17 cellular contexts compared by ENCODE assay signal in the genomic region with DNA sequence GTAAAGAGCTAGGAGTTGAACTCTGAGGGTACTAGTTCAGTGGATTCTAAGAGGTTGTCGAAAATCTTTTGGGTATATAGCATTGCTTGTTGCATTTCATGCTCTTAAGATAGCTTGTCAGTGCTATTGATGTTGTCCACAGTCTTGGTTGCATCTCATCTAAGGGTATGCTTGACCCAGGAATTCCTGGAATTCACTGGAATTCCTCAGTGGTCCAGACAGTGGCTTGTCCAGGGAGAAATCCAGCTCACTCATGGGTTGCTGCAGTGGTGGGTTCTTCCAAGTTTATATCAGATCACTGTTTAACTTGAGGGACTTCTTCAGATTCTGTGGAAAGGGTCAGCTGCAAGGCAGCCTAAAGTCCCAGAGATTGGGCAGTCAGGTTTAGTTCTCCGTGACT. TPM values are rescaled to one million over a fixed set of nuclear protein-coding genes. Genes with fewer than 3 reads are reported as not detected.
DNase-seq lines count a peak whose midpoint lies in the region; ATAC-seq, FAIRE-seq and TF ChIP-seq lines count a peak whose summit lies in the region.
"Had no signal": no experiment of that assay in that cellular context is flagged by ENCODE, and none has a peak within 500 bp of the region (broad histone marks: within the 10 kb centered on the region; RNA-seq: fewer than 3 reads in every experiment).

No MANE protein-coding gene starts in this region.

- no peak overlapping the region for H3K14ac ChIP-seq in H1 (ENCODE audit: insufficient read length)
- no peak overlapping the region for H3K14ac ChIP-seq in neuronal stem cell (ENCODE audit: low read length)

- H4K5ac ChIP-seq in H1 (ENCODE audit: insufficient read length, low read depth, low read length), result no peak overlapping the region

- no peak overlapping the region for H3K9ac ChIP-seq in H1 (replicated peaks in 1 of 4; ENCODE audit: extremely low read depth in 1 of 4, low read depth in 3 of 4, low read length in 3 of 4)
- H3K9ac ChIP-seq in neuronal stem cell (ENCODE audit: low read depth, low read length, poor library complexity), result no peak overlapping the region

- H3K27ac ChIP-seq in GM23338 (ENCODE audit: low read depth), result no peak overlapping the region
- no peak overlapping the region for H3K27ac ChIP-seq in H1 (ENCODE audit: low read depth, low read length)
- no peak overlapping the region for H3K27ac ChIP-seq in neuronal stem cell (replicated peaks; ENCODE audit: low read length)

- no peak for TF ChIP-seq RAD21 in H1 (IDR thresholded peaks at IDR 0.05 in 1 of 2, conservative IDR thresholded peaks at IDR 0.05 in 1 of 2; ENCODE audit: low read depth in 2 of 2, low read length in 2 of 2)

- TF ChIP-seq POLR2A in H1 (IDR thresholded peaks at IDR 0.05; ENCODE audit: control extremely low read depth in 1 of 2, low read depth in 2 of 2, low read length in 2 of 2), result no peak

- TF ChIP-seq CTCF in GM23338 (conservative IDR thresholded peaks at IDR 0.05; ENCODE audit: low read depth in 2 of 2) (no peak), H1 (IDR thresholded peaks at IDR 0.05; ENCODE audit: control extremely low read depth in 1 of 3, insufficient read depth in 1 of 3, low read depth in 1 of 3, low read length in 3 of 3) (no peak), BE2C (IDR thresholded peaks at IDR 0.05; ENCODE audit: low read depth, low read length) (no peak)

- no peaks in the 10 kb centered on the region for H3F3A ChIP-seq in GM23338 (replicated peaks; ENCODE audit: low read depth)

- CTCF ChIA-PET in H1 (lab: Charles Lee; ENCODE audit: partially characterized antibody), result interaction anchor here (1.1 kb wide), 1 partner anchor 14 kb away, joined by 3 read pairs; no protein-coding TSS in a partner anchor

- intact Hi-C loops in left ventricle myocardium superior (cut with micrococcal nuclease), result no loop called here

- peak; percentile 65 for ATAC-seq in GM23338
- no peak for ATAC-seq in HG02852 (IDR thresholded peaks at IDR 0.05; ENCODE audit: unreplicated experiment)
- ATAC-seq in stimulated activated memory B cell treated with anti-CD40 and anti-IgM and Interleukin-4, amounts not matched to agents 10 μg/mL and 1 μg/mL and 100 μg/mL, for 72 hours, result no peak
- ATAC-seq in left ventricle myocardium superior, result no peak
- ATAC-seq: CD8-positive, alpha-beta T cell had no signal

- H3K4me3 ChIP-seq in GM23338 (no peak overlapping the region), H1 (ENCODE audit: extremely low read depth in 1 of 4, insufficient read depth in 2 of 4, low read depth in 3 of 4, low read length in 4 of 4) (no peak overlapping the region), neuronal stem cell (ENCODE audit: low read length in 2 of 2) (no peak overlapping the region), BE2C (ENCODE audit: low read depth, low read length) (no peak overlapping the region)

- no peaks in the 10 kb centered on the region for H3K23me2 ChIP-seq in H1 (ENCODE audit: low read depth, low read length)

- H3K36me3 Mint-ChIP-seq in GM23338 (ENCODE audit: low read depth), result no peaks in the 10 kb centered on the region
- H3K36me3 Mint-ChIP-seq in stimulated activated memory B cell treated with anti-CD40 and anti-IgM and Interleukin-4, amounts not matched to agents 10 μg/mL and 1 μg/mL and 100 μg/mL, for 72 hours, result no peaks in the 10 kb centered on the region
- H3K36me3 Mint-ChIP-seq: CD14-positive monocyte; CD8-positive, alpha-beta T cell; IgD-negative memory B cell had no signal

- no peak for TF ChIP-seq EP300 in H1 (IDR thresholded peaks at IDR 0.05; ENCODE audit: borderline replicate concordance in 1 of 2, low read depth in 2 of 2, low read length in 2 of 2)

- 89% methylated on average over 2 of the region's 2 CpGs; no CpG with 5 or more reads in 1 of the 2 experiments for WGBS in H1 (ENCODE audit: extremely low coverage in 1 of 2, insufficient coverage in 1 of 2, insufficient read length in 1 of 2, insufficient replicate concordance in 2 of 2, low coverage in 1 of 2, low lambda C conversion rate in 2 of 2, missing lambda C conversion rate in 1 of 2), 2 experiments
- WGBS in neuronal stem cell (ENCODE audit: extremely low coverage in 2 of 2, insufficient read length in 2 of 2, insufficient replicate concordance in 1 of 2), 2 donors, result no CpG with 5 or more reads among the region's 2 CpGs

- no peak overlapping the region for H3K4me2 ChIP-seq in GM23338
- H3K4me2 ChIP-seq in H1 (ENCODE audit: insufficient read depth in 1 of 2, low read depth in 2 of 2, low read length in 2 of 2), result no peak overlapping the region
- H3K4me2 ChIP-seq in neuronal stem cell (ENCODE audit: insufficient read depth, low read length, poor library complexity, severe bottlenecking), result no peak overlapping the region

- H4K20me1 ChIP-seq in GM23338 (replicated peaks; ENCODE audit: insufficient read depth), result no peaks in the 10 kb centered on the region
- H4K20me1 ChIP-seq in H1 (replicated peaks in 1 of 2; ENCODE audit: control insufficient read depth in 1 of 2, insufficient read depth in 2 of 2, low read length in 2 of 2), result no peaks in the 10 kb centered on the region

- peak overlapping the region; percentile 82 for H3K27ac Mint-ChIP-seq in GM23338
- no peak overlapping the region for H3K27ac Mint-ChIP-seq in stimulated activated memory B cell treated with anti-CD40 and anti-IgM and Interleukin-4, amounts not matched to agents 10 μg/mL and 1 μg/mL and 100 μg/mL, for 72 hours
- H3K27ac Mint-ChIP-seq: CD14-positive monocyte; CD8-positive, alpha-beta T cell had no signal

- no peak overlapping the region for H2AFZ ChIP-seq in GM23338
- H2AFZ ChIP-seq in H1 (ENCODE audit: low read length), result no peak overlapping the region
- no peak overlapping the region for H2AFZ ChIP-seq in neuronal stem cell (ENCODE audit: low read length)

- no peak overlapping the region for H3K4me3 Mint-ChIP-seq in GM23338
- H3K4me3 Mint-ChIP-seq in stimulated activated memory B cell treated with anti-CD40 and anti-IgM and Interleukin-4, amounts not matched to agents 10 μg/mL and 1 μg/mL and 100 μg/mL, for 72 hours, result no peak overlapping the region
- H3K4me3 Mint-ChIP-seq: CD14-positive monocyte; CD8-positive, alpha-beta T cell; IgD-negative memory B cell had no signal

- no peaks in the 10 kb centered on the region for H3K27me3 ChIP-seq in GM23338 (ENCODE audit: insufficient read depth)
- H3K27me3 ChIP-seq in H1 (replicated peaks in 1 of 4; ENCODE audit: control insufficient read depth in 3 of 4, extremely low read depth in 1 of 4, insufficient read depth in 3 of 4, low read length in 3 of 4), result no peaks in the 10 kb centered on the region
- H3K27me3 ChIP-seq in neuronal stem cell (ENCODE audit: control insufficient read depth in 3 of 3, insufficient read depth in 3 of 3, low read depth in 1 of 3, low read length in 3 of 3), result no peaks in the 10 kb centered on the region
- no peaks in the 10 kb centered on the region for H3K27me3 ChIP-seq in BE2C

- H3K4ac ChIP-seq in H1 (replicated peaks; ENCODE audit: insufficient read length, low read depth, low read length), result no peak overlapping the region
- H3K4ac ChIP-seq in neuronal stem cell (ENCODE audit: low read length), result no peak overlapping the region

- H3K79me2 ChIP-seq in GM23338 (replicated peaks; ENCODE audit: insufficient read depth) (no peaks in the 10 kb centered on the region), H1 (ENCODE audit: control insufficient read depth in 1 of 2, insufficient read depth in 2 of 2, low read length in 2 of 2) (no peaks in the 10 kb centered on the region)

- H2BK120ac ChIP-seq in H1 (replicated peaks; ENCODE audit: low read depth, low read length) (no peak overlapping the region), neuronal stem cell (ENCODE audit: low read depth, low read length) (no peak overlapping the region)

- H2BK12ac ChIP-seq in H1 (ENCODE audit: low read depth, low read length) (no peak overlapping the region), neuronal stem cell (ENCODE audit: low read length) (no peak overlapping the region)

- H3K4me1 Mint-ChIP-seq in GM23338, result peaks cover 4% of the 10 kb centered on the region; the same call in 2 of the 3 replicates
- no peaks in the 10 kb centered on the region for H3K4me1 Mint-ChIP-seq in stimulated activated memory B cell treated with anti-CD40 and anti-IgM and Interleukin-4, amounts not matched to agents 10 μg/mL and 1 μg/mL and 100 μg/mL, for 72 hours
- H3K4me1 Mint-ChIP-seq: CD14-positive monocyte, IgD-negative memory B cell had no signal

- H3K18ac ChIP-seq in H1 (ENCODE audit: extremely low read depth, low read length) (no peak overlapping the region), neuronal stem cell (ENCODE audit: low read length) (no peak overlapping the region)

- no peak overlapping the region for H2BK20ac ChIP-seq in H1 (ENCODE audit: low read length)

- H4K91ac ChIP-seq in H1 (replicated peaks; ENCODE audit: insufficient read length, low read length), result no peak overlapping the region
- H4K91ac ChIP-seq in neuronal stem cell (ENCODE audit: low read depth, low read length, poor library complexity), result no peak overlapping the region

- H3K9me3 ChIP-seq in H1 (ENCODE audit: insufficient read depth in 2 of 2, low read depth in 1 of 2, low read length in 1 of 2) (no peaks in the 10 kb centered on the region), neuronal stem cell (replicated peaks in 1 of 2; ENCODE audit: control insufficient read depth in 2 of 2, insufficient read depth in 1 of 2, low read depth in 1 of 2, low read length in 2 of 2) (no peaks in the 10 kb centered on the region), BE2C (no peaks in the 10 kb centered on the region)

- H2AK5ac ChIP-seq in H1 (ENCODE audit: low read depth, low read length), result no peak overlapping the region
- no peak overlapping the region for H2AK5ac ChIP-seq in neuronal stem cell (ENCODE audit: low read depth, low read length)

- H3K9me2 ChIP-seq in GM23338 (ENCODE audit: insufficient read depth), result 0 out of 2 replicates have a peak, but pooled peaks cover 9% of the 10 kb centered on the region

- H3K9me3 Mint-ChIP-seq in GM23338, result no peaks in the 10 kb centered on the region
- no peaks in the 10 kb centered on the region for H3K9me3 Mint-ChIP-seq in stimulated activated memory B cell treated with anti-CD40 and anti-IgM and Interleukin-4, amounts not matched to agents 10 μg/mL and 1 μg/mL and 100 μg/mL, for 72 hours
- H3K9me3 Mint-ChIP-seq: CD8-positive, alpha-beta T cell; IgD-negative memory B cell had no signal

- peak; percentile 56 for DNase-seq in GM23338 (ENCODE audit: low spot score)
- no peak for DNase-seq in H1 (ENCODE audit: low read depth in 1 of 2, low spot score in 2 of 2)
- DNase-seq in iPS-NIHi7 (ENCODE audit: extremely low spot score), result peak; percentile 17
- peak; percentile 1 for DNase-seq in neuronal stem cell (ENCODE audit: low spot score)
- no peak for DNase-seq in BE2C
- DNase-seq in left ventricle myocardium superior, result no peak
- DNase-seq: CD8-positive, alpha-beta T cell; COR-L47; DMS153; DMS79 treated with DMSO at 0.1 percent for 48 hours; GF-D8; H7 had no signal

- no peak overlapping the region for H2BK5ac ChIP-seq in H1 (ENCODE audit: low read depth, low read length)
- no peak overlapping the region for H2BK5ac ChIP-seq in neuronal stem cell (ENCODE audit: low read length)

- peak; percentile 45 for FAIRE-seq in H1 (lab: Jason Lieb, UNC)
- FAIRE-seq: D721Med had no signal

- no peaks in the 10 kb centered on the region for H3K79me1 ChIP-seq in H1 (ENCODE audit: low read depth, low read length)
- no peaks in the 10 kb centered on the region for H3K79me1 ChIP-seq in neuronal stem cell (ENCODE audit: low read depth, low read length)

- no peak overlapping the region for H2BK15ac ChIP-seq in H1 (ENCODE audit: low read length)
- H2BK15ac ChIP-seq in neuronal stem cell (ENCODE audit: low read length), result no peak overlapping the region

- no peak overlapping the region for H3K56ac ChIP-seq in H1 (replicated peaks; ENCODE audit: insufficient read length, low read depth, low read length)

- H4K8ac ChIP-seq in H1 (ENCODE audit: extremely low read depth, insufficient read depth, low read length) (no peak overlapping the region), neuronal stem cell (ENCODE audit: low read depth, low read length) (no peak overlapping the region)

- H3K36me3 ChIP-seq in GM23338 (ENCODE audit: insufficient read depth) (no peaks in the 10 kb centered on the region), H1 (ENCODE audit: control insufficient read depth in 2 of 4, insufficient read depth in 4 of 4, low read length in 3 of 4) (no peaks in the 10 kb centered on the region), neuronal stem cell (replicated peaks in 1 of 2; ENCODE audit: control insufficient read depth in 2 of 2, insufficient read depth in 2 of 2, low read length in 2 of 2) (no peaks in the 10 kb centered on the region), BE2C (no peaks in the 10 kb centered on the region)

- H3K4me1 ChIP-seq in GM23338 (ENCODE audit: insufficient read depth) (no peaks in the 10 kb centered on the region), H1 (replicated peaks in 1 of 4; ENCODE audit: control insufficient read depth in 3 of 4, insufficient read depth in 4 of 4, low read length in 3 of 4) (no peaks in the 10 kb centered on the region), neuronal stem cell (ENCODE audit: control insufficient read depth in 2 of 2, insufficient read depth in 1 of 2, low read depth in 1 of 2, low read length in 2 of 2) (no peaks in the 10 kb centered on the region), BE2C (no peaks in the 10 kb centered on the region)

- no peak overlapping the region for H3K23ac ChIP-seq in H1 (ENCODE audit: insufficient read length)
- H3K23ac ChIP-seq in neuronal stem cell (ENCODE audit: low read depth, low read length, poor library complexity), result no peak overlapping the region

- H3K27me3 Mint-ChIP-seq in GM23338 (ENCODE audit: insufficient read depth, low read depth, poor library complexity), result no peaks in the 10 kb centered on the region
- H3K27me3 Mint-ChIP-seq in stimulated activated memory B cell treated with anti-CD40 and anti-IgM and Interleukin-4, amounts not matched to agents 10 μg/mL and 1 μg/mL and 100 μg/mL, for 72 hours, result no peaks in the 10 kb centered on the region

- POLR2A ChIA-PET in H1 (lab: Charles Lee; ENCODE audit: partially characterized antibody), result interaction anchor here (2.2 kb wide), 1 partner anchor 30 kb away, joined by 12 read pairs; the partner anchor contains the start of gene SMARCAD1

RNA-seq across cellular contexts. Expression of gene SMARCAD1, which starts 29.8 kb away (rescaled TPM):
- total RNA-seq in GM23338 (2014; rRNA removed; shearing (Covaris generic)), result 58.4 and 86.2 TPM in 2 replicates
- polyA plus RNA-seq in GM23338 (2016; fragmentation: Nextera tagmentation; extraction: Ambion mirVana), result 20.3 and 23.8 TPM in 2 replicates
- 55.7 and 59.4 TPM in 2 replicates for total RNA-seq in H1 (2021; fragmentation: NEBNext Ultra II Directional; extraction: Animal tissue kit (Norgen Biotek cat#: 25700))
- polyA plus RNA-seq in H1 (2011; rRNA removed), result 12.5 and 24.1 TPM in 2 replicates
- 26.4 TPM for polyA plus RNA-seq in H1 (2011; cell fraction: cytosol; rRNA removed)
- polyA plus RNA-seq in H1 (2011; cell fraction: nucleus; rRNA removed), result 12.5 TPM
- 16.3 to 33.8 TPM (median 21.7 TPM) in 4 replicates for polyA plus RNA-seq in H1 (2012, experiment 1 of 2)
- polyA plus RNA-seq in H1 (2012, experiment 2 of 2), result 1.6 TPM
- 34.9 TPM for polyA plus RNA-seq in H1 (2013, experiment 1 of 2)
- polyA plus RNA-seq in H1 (2013, experiment 2 of 2), result 33.2 TPM
- 42.6 and 79.1 TPM in 2 replicates for polyA minus RNA-seq in H1 (2011; rRNA and poly(A)+ RNA removed)
- 28.0 TPM for polyA minus RNA-seq in H1 (2011; cell fraction: cytosol; rRNA and poly(A)+ RNA removed)
- polyA minus RNA-seq in H1 (2011; cell fraction: nucleus; rRNA and poly(A)+ RNA removed), result 84.9 TPM
- polyA plus RNA-seq in neuronal stem cell (2013, experiment 1 of 2), result 33.3 TPM
- 32.8 TPM for polyA plus RNA-seq in neuronal stem cell (2013, experiment 2 of 2)
- 17.1 TPM for polyA plus RNA-seq in BE2C (2012; ENCODE audit: insufficient read depth, insufficient read length, low read depth)
- 10.9 TPM for total RNA-seq in left ventricle myocardium superior

Comparison
In these comparisons a context has a peak if more than half of its experiments do, and no peak if none do; other contexts are left out.
1. DNase-seq: peak in GM23338 (single experiment), iPS-NIHi7 (single experiment) and neuronal stem cell (single experiment); none in H1 (0 of 2), BE2C (single experiment) and left ventricle myocardium superior (single experiment).